Comparison of ENCODE assay signal across 22 cellular contexts in genomic region chr20:14449323-14449722, GRCh38.
A peak's percentile ranks its signal among the peaks of the same experiment; 100 is the strongest.
DNase-seq lines count a peak whose midpoint lies in the region; ATAC-seq and TF ChIP-seq lines count a peak whose summit lies in the region.
"Had no signal": no experiment of that assay in that cellular context is flagged by ENCODE, and none has a peak within 500 bp of the region (broad histone marks: within the 10 kb centered on the region; RNA-seq: fewer than 3 reads in every experiment).

No MANE protein-coding gene starts in this region.

- TF ChIP-seq CTCF in choroid plexus epithelial cell (conservative IDR thresholded peaks at IDR 0.05; ENCODE audit: low read depth, low read length) (no peak), right atrium auricular region (IDR thresholded peaks at IDR 0.05) (no peak)

- no peak overlapping the region for H3K27ac ChIP-seq in right atrium auricular region
- H3K27ac ChIP-seq: psoas muscle, skin epidermis, upper lobe of left lung had no signal

- H3K27me3 ChIP-seq in right atrium auricular region, result no peaks in the 10 kb centered on the region
- H3K27me3 ChIP-seq: upper lobe of left lung had no signal

- no peak for ATAC-seq in GM18520 (IDR thresholded peaks at IDR 0.05; ENCODE audit: unreplicated experiment)
- ATAC-seq: activated CD8-positive, alpha-beta T cell treated with anti-CD3 and anti-CD28 coated beads for 36 hours; activated naive CD8-positive, alpha-beta T cell treated with anti-CD3 and anti-CD28 coated beads, Interleukin-2, amount 50 U/mL, for 24 hours; left lobe of liver; psoas muscle had no signal

- H3K9me3 ChIP-seq in right atrium auricular region, result no peaks in the 10 kb centered on the region
- H3K9me3 ChIP-seq: psoas muscle, upper lobe of left lung had no signal

- H3K36me3 ChIP-seq in right atrium auricular region, result no peaks in the 10 kb centered on the region
- H3K36me3 ChIP-seq: upper lobe of left lung had no signal

- H3K4me1 ChIP-seq in right atrium auricular region, result no peaks in the 10 kb centered on the region
- H3K4me1 ChIP-seq: psoas muscle, upper lobe of left lung had no signal

- H3K4me3 ChIP-seq in choroid plexus epithelial cell (ENCODE audit: low read depth, low read length) (no peak overlapping the region), right atrium auricular region (no peak overlapping the region)
- H3K4me3 ChIP-seq: psoas muscle, skin epidermis, upper lobe of left lung had no signal

- DNase-seq in DMS53 (lab: John Stamatoyannopoulos, UW) (peak; percentile 44), NCI-H226 (peak; percentile 1), choroid plexus epithelial cell (ENCODE audit: low read depth) (peak; percentile 27), kidney glomerular epithelial cell (lab: John Stamatoyannopoulos, UW) (peak; percentile 23), OCI-M2 (lab: John Stamatoyannopoulos, UW; ENCODE audit: unreplicated experiment) (no peak), NCI-H1417 treated with DMSO at 0.1 percent for 48 hours (lab: John Stamatoyannopoulos, UW) (no peak), right atrium auricular region (ENCODE audit: low spot score) (no peak)
- DNase-seq: ACHN; activated CD8-positive, alpha-beta T cell treated with anti-CD3 and anti-CD28 coated beads for 36 hours; activated naive CD8-positive, alpha-beta T cell treated with anti-CD3 and anti-CD28 coated beads, Interleukin-2, amount 50 U/mL, for 24 hours; cortex of kidney; H7; NCI-H1105 treated with DMSO at 0.1 percent for 48 hours; NCI-H2029 treated with DMSO at 0.1 percent for 48 hours; NCI-H2227 treated with DMSO at 0.1 percent for 48 hours; psoas muscle; SHP77 treated with DMSO at 0.1 percent for 48 hours; stimulated activated CD4-positive, alpha-beta T cell treated with anti-CD3 and anti-CD28 coated beads, Interleukin-1b, Interleukin-23, amount 100 ng/mL, for 48 hours; upper lobe of left lung had no signal

Comparison
In these comparisons a context has a peak if more than half of its experiments do, and no peak if none do; other contexts are left out.
1. DNase-seq: peak in DMS53 (single experiment), NCI-H226 (single experiment), choroid plexus epithelial cell (single experiment) and kidney glomerular epithelial cell (single experiment); none in OCI-M2 (single experiment), NCI-H1417 treated with DMSO at 0.1 percent for 48 hours (single experiment) and right atrium auricular region (single experiment).